Comparison of ENCODE assay signal across 11 cellular contexts in genomic region chr11:125799808-125800207, GRCh38. TPM values are rescaled to one million over a fixed set of nuclear protein-coding genes. Genes with fewer than 3 reads are reported as not detected.
"Had no signal": no experiment of that assay in that cellular context is flagged by ENCODE, and none has a peak within 500 bp of the region (broad histone marks: within the 10 kb centered on the region; RNA-seq: fewer than 3 reads in every experiment).

No MANE protein-coding gene starts in this region.

- H3K27ac Mint-ChIP-seq: HFFc6 had no signal

- H3K4me1 ChIP-seq: HAP-1 had no signal

- H3K4me2 ChIP-seq: KMS-11 had no signal

- H3K27ac ChIP-seq: HL-60, KMS-11 had no signal

- FAIRE-seq: HepG2 had no signal

- DNase-seq: GOT3, H7, HFFc6, IMR-90, KBM-7 had no signal

- H3K9me3 ChIP-seq: HAP-1 had no signal

- H3K36me3 ChIP-seq: HAP-1 had no signal

- ATAC-seq: HepG2 had no signal

- H3K4me3 Mint-ChIP-seq: HFFc6 had no signal

- H3K4me3 ChIP-seq: HAP-1 had no signal

RNA-seq across cellular contexts. Expression of gene PATE3, which starts 11.9 kb away (rescaled TPM):
- total RNA-seq: H4, H7, HepG2, HFFc6, HT1080, IMR-90 had no signal
- polyA plus RNA-seq: HepG2, IMR-90 had no signal

RNA-seq across cellular contexts. Expression of gene PATE2, which starts 21.2 kb away (rescaled TPM):
- total RNA-seq: H4, H7, HepG2, HT1080, IMR-90 had no signal
- polyA plus RNA-seq: HepG2, IMR-90 had no signal

RNA-seq across cellular contexts. Expression of gene PATE4, which starts 33.3 kb away (rescaled TPM):
- total RNA-seq: H4, H7, HepG2, HFFc6, HT1080, IMR-90 had no signal
- polyA plus RNA-seq: HepG2, IMR-90 had no signal

RNA-seq across cellular contexts. Expression of gene PATE1, which starts 53.7 kb away (rescaled TPM):
- total RNA-seq: H4, H7, HepG2, HFFc6, HT1080, IMR-90 had no signal
- polyA plus RNA-seq: HepG2, IMR-90 had no signal
